In the genomic region with DNA sequence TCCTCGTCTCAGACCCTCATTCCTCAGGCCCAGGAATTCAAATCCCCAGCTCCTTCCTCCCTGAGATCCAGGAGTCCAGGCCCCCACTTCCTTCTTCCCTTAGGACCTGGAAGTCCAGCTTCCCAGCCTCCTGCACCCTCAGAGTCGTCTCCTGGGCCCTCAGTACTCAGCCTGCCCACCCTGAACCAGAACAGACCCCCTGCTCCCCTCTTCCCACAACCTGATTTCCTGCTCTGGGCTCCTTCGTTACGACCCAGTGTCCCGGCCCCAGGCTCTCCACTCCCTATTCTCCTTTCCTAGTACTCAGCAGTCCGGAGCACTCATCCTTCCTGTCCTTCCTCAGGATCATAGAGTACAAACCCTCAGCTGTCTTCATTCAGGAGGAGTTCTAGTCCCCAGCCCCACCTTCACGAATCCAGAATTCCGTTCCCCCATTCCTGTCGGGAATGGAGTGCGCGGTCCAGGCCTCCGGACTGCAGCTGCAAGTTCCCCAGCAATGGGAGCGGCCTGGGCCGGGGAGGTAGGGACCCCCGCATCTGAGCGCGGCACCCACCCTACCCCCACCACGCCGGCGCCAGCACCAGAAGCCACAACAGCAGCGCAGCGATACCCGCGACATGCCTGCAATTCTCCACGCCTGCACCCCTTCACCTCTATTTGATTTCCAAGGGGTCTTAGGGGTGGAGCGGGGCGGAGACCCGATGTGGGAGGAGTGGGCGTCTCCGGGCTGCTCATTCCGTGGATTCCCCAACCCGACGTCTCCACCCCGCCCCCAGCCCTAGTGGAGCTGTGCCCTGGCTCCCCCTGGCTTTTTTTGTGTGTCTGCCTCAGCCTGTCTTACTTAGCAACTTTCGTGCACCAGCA, we compare ENCODE assay signal across 8 cellular contexts. TPM values are rescaled to one million over a fixed set of nuclear protein-coding genes. Genes with fewer than 3 reads are reported as not detected.
DNase-seq lines count a peak whose midpoint lies in the region; ATAC-seq and TF ChIP-seq lines count a peak whose summit lies in the region.

No MANE protein-coding gene starts in this region.

- no peak for ATAC-seq in left lung
- no peak for ATAC-seq in GM21367 (IDR thresholded peaks at IDR 0.05; ENCODE audit: unreplicated experiment)
- ATAC-seq in GM21360 (IDR thresholded peaks at IDR 0.05; ENCODE audit: unreplicated experiment), result no peak

- H3K27ac Mint-ChIP-seq in activated T-cell treated with anti-CD3 and anti-CD28 coated beads, Interleukin-2, amount 50 U/mL, for 24 hours, result peak overlapping the region; percentile 63

- peaks cover 40% of the 10 kb centered on the region for H3K36me3 Mint-ChIP-seq in activated T-cell treated with anti-CD3 and anti-CD28 coated beads, Interleukin-2, amount 50 U/mL, for 24 hours (ENCODE audit: low read depth)

- intact Hi-C loops in ascending aorta (cut with DNase I), result loop anchor here (2.0 to 10.0 kb wide), 2 partner anchors 149 to 527 kb away; partner anchors contain the start of gene AKT2
- intact Hi-C loops in left lung (cut with DNase I), result no loop called here
- intact Hi-C loops in tibial artery (cut with DNase I; ENCODE audit: low total_unique reads), result no loop called here

- H3K27me3 ChIP-seq in ascending aorta (no peaks in the 10 kb centered on the region), left lung (no peaks in the 10 kb centered on the region), tibial artery (no peaks in the 10 kb centered on the region)

- H3K9me3 Mint-ChIP-seq in activated T-cell treated with anti-CD3 and anti-CD28 coated beads, Interleukin-2, amount 50 U/mL, for 24 hours, result no peaks in the 10 kb centered on the region

- peaks cover 53% of the 10 kb centered on the region for H3K4me1 Mint-ChIP-seq in activated T-cell treated with anti-CD3 and anti-CD28 coated beads, Interleukin-2, amount 50 U/mL, for 24 hours (ENCODE audit: low read depth)

- H3K36me3 ChIP-seq in ascending aorta (peaks cover 12 to 20% of the 10 kb centered on the region in 2 donors), left lung (peaks cover 0 to 33% of the 10 kb centered on the region in 2 donors), tibial artery (peaks cover 11 to 22% (median 21%) of the 10 kb centered on the region in 3 donors)

- H3K27ac ChIP-seq in ascending aorta (peak overlapping the region; percentile 63 to 71), left lung (peak overlapping the region; percentile 73 to 78), tibial artery (peak overlapping the region; percentile 67 to 72)

- TF ChIP-seq CTCF in ascending aorta (IDR thresholded peaks at IDR 0.05) (no peak), left lung (IDR thresholded peaks at IDR 0.05) (no peak), tibial artery (IDR thresholded peaks at IDR 0.05) (no peak)

- H3K4me3 ChIP-seq in ascending aorta, result peak overlapping the region; percentile 51 to 64
- H3K4me3 ChIP-seq in left lung, result peak overlapping the region; percentile 24 to 39
- H3K4me3 ChIP-seq in tibial artery, result peak overlapping the region; percentile 51 to 57

- H3K9me3 ChIP-seq in ascending aorta, result no peaks in the 10 kb centered on the region
- no peaks in the 10 kb centered on the region for H3K9me3 ChIP-seq in left lung
- no peaks in the 10 kb centered on the region for H3K9me3 ChIP-seq in tibial artery

- H3K4me1 ChIP-seq in ascending aorta, result peaks cover 0 to 29% of the 10 kb centered on the region in 2 donors
- peaks cover 7 to 59% of the 10 kb centered on the region in 2 donors for H3K4me1 ChIP-seq in left lung
- peaks cover 0 to 61% (median 43%) of the 10 kb centered on the region in 4 donors for H3K4me1 ChIP-seq in tibial artery

- DNase-seq in activated T-cell treated with anti-CD3 and anti-CD28 coated beads, Interleukin-2, amount 50 U/mL, for 24 hours, result peak; percentile 52
- DNase-seq in activated T-cell treated with anti-CD3 and anti-CD28 coated beads for 4 hours, result no peak
- no peak for DNase-seq in ascending aorta (ENCODE audit: low spot score in 2 of 2)
- DNase-seq in left lung, result peak in 1 of 2 donors; percentile 81
- DNase-seq in tibial artery, result no peak
- DNase-seq in GOT3 (lab: John Stamatoyannopoulos, UW), result no peak

- peaks cover 3% of the 10 kb centered on the region for H3K27me3 Mint-ChIP-seq in activated T-cell treated with anti-CD3 and anti-CD28 coated beads, Interleukin-2, amount 50 U/mL, for 24 hours

- H3K4me3 Mint-ChIP-seq in activated T-cell treated with anti-CD3 and anti-CD28 coated beads, Interleukin-2, amount 50 U/mL, for 24 hours, result peak overlapping the region; percentile 81

RNA-seq across cellular contexts. Expression of gene EGLN2, which starts 12.7 kb away (rescaled TPM):
- total RNA-seq in ascending aorta (149 TPM), left lung (100 to 1,000 TPM; 139 to 150 TPM)

RNA-seq across cellular contexts. Expression of gene RAB4B, which starts 33.7 kb away (rescaled TPM):
- total RNA-seq in ascending aorta (56.8 TPM), left lung (10 to 100 TPM; 42.6 to 50.4 TPM)

RNA-seq across cellular contexts. Expression of gene MIA, which starts 36.4 kb away (rescaled TPM):
- not detected for total RNA-seq in ascending aorta
- total RNA-seq in left lung, result under 1 TPM in 1 of 2 donors, not detected in 1; 0.89 TPM

RNA-seq across cellular contexts. Expression of gene CYP2A6, which starts 38.5 kb away (rescaled TPM):
- total RNA-seq in ascending aorta (not detected), left lung (under 1 TPM in 1 of 2 donors, not detected in 1; 0.31 TPM)
